25 cellular contexts compared by ENCODE assay signal in the genomic region with DNA sequence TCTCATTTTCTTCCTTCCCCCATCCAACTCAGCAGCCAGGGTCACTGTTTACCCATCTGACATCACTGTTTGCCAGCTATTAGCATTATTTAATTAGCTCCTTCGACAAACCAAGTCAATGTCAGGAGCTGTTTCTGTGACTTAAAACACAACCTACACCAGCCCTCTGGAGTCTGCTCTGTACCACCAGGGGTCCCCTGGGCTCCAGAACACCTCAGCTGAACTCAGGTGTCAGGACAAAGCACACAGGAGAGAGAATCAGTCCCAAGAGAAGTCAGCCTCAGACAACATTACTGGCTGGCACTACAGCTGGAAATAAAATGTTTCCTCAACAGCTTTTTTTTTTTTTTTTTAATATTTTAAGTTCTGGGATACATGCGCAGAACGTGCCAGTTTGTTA. TPM values are rescaled to one million over a fixed set of nuclear protein-coding genes. Genes with fewer than 3 reads are reported as not detected.
A peak's percentile ranks its signal among the peaks of the same experiment; 100 is the strongest.
DNase-seq lines count a peak whose midpoint lies in the region; ATAC-seq and TF ChIP-seq lines count a peak whose summit lies in the region.
"Had no signal": no experiment of that assay in that cellular context is flagged by ENCODE, and none has a peak within 500 bp of the region (broad histone marks: within the 10 kb centered on the region; RNA-seq: fewer than 3 reads in every experiment).

No MANE protein-coding gene starts in this region.

- no peak for TF ChIP-seq POLR2A in GM18505 (IDR thresholded peaks at IDR 0.05; ENCODE audit: borderline replicate concordance, extremely low read depth, insufficient read depth, insufficient read length)

- DNase-seq in D341Med (ENCODE audit: low spot score): peak; percentile 29
- peak; percentile 78 for DNase-seq in SK-N-DZ (ENCODE audit: low spot score)
- DNase-seq in iPS-NIHi7 (ENCODE audit: extremely low spot score): peak; percentile 59
- no peak for DNase-seq in mesenteric fat pad (ENCODE audit: low spot score)
- no peak for DNase-seq in left lobe of liver (ENCODE audit: low spot score)
- DNase-seq: activated CD4-positive, alpha-beta T cell treated with anti-CD3 and anti-CD28 coated beads for 1 hour; activated CD8-positive, alpha-beta T cell treated with anti-CD3 and anti-CD28 coated beads, Interleukin-2, amount 10 ng/mL, durations not matched to agents 7 days and 5 days; activated gamma-delta T cell; activated naive CD8-positive, alpha-beta T cell treated with anti-CD3 and anti-CD28 coated beads, Interleukin-2, amount 50 U/mL, for 24 hours; activated T-cell treated with anti-CD3 and anti-CD28 coated beads for 4 hours; C1 segment of cervical spinal cord; Calu3; erythroblast; heart right ventricle; left lung; NCI-H2171; NCI-H524 treated with DMSO at 0.1 percent for 48 hours; nephron progenitor cell; Right ventricle myocardium superior; thyroid gland had no signal

- TF ChIP-seq CTCF in LNCAP (IDR thresholded peaks at IDR 0.05): peak; percentile 33; the same call in 1 of the 2 replicates

- ATAC-seq in HG02885 (IDR thresholded peaks at IDR 0.05; ENCODE audit: poor library complexity, unreplicated experiment) (no peak), GM18505 (IDR thresholded peaks at IDR 0.05; ENCODE audit: unreplicated experiment) (no peak), left lobe of liver (no peak)
- ATAC-seq: activated CD8-positive, alpha-beta T cell treated with anti-CD3 and anti-CD28 coated beads, Interleukin-2, amount 10 ng/mL, durations not matched to agents 7 days and 5 days; activated naive CD8-positive, alpha-beta T cell treated with anti-CD3 and anti-CD28 coated beads, Interleukin-2, amount 50 U/mL, for 24 hours; heart right ventricle; left lung; sciatic nerve had no signal

RNA-seq across cellular contexts. Expression of gene DCLK1, which starts 45.1 kb away (rescaled TPM):
- polyA plus RNA-seq in SK-N-DZ (2014; cell fraction: cytosol; rRNA removed): 16.0 and 18.2 TPM in 2 replicates
- polyA plus RNA-seq in SK-N-DZ (2014; cell fraction: nucleus; rRNA removed): 11.5 and 12.3 TPM in 2 replicates
- total RNA-seq in mesenteric fat pad: 24.3 TPM
- not detected for total RNA-seq in left lobe of liver
- total RNA-seq: activated CD8-positive, alpha-beta T cell treated with anti-CD3 and anti-CD28 coated beads, Interleukin-2, amount 10 ng/mL, durations not matched to agents 7 days and 5 days; Calu3; OCI-LY7 had no signal

Comparison
In these comparisons a context has a peak if more than half of its experiments do, and no peak if none do; other contexts are left out.
1. DNase-seq: peak in D341Med (single experiment), SK-N-DZ (single experiment) and iPS-NIHi7 (single experiment); none in mesenteric fat pad (single experiment) and left lobe of liver (single experiment).
2. RNA of gene DCLK1, which starts 45.1 kb away (total RNA-seq): 24.3 TPM in mesenteric fat pad (single experiment); not detected in left lobe of liver (single experiment); every median in the first group is over 10 times any median in the second.